8 cellular contexts compared by ENCODE assay signal in the genomic region with DNA sequence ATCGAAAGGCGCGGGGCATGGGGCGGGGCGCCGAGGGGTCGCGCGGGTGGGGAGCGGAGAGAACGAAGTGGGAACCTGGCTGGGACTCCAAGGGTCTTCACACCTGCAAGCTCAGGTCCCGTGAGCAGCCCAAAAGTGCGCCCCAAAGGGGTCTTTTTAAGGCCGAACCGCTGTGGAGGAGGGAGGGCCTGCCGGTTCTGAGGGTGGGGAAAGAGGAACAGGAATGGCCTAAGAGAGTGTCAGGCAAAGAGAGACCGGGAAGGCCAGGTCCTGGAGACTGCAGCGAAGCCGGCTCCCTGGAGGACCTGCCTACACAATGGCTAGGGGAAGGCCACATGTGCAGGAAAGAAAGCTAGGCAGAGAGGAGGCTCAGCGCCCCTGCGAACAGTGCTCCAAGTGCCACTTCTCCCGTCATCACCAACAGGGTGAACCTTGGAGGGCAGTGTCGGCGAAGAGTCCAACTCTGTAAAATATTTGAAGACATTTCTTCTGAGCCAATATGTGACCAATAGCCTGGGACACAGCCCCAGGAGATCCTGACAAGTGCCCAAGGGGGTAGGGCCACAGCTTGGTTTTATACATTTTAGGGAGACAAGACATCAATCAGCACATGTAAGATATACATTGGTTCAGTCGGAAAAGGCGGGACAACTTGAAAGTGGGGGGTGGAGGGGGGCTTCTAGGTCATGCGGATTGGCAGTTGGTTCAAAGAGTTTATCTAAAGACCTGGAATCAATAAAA. TPM values are rescaled to one million over a fixed set of nuclear protein-coding genes. Genes with fewer than 3 reads are reported as not detected.
DNase-seq lines count a peak whose midpoint lies in the region; ATAC-seq, FAIRE-seq and TF ChIP-seq lines count a peak whose summit lies in the region.

No MANE protein-coding gene starts in this region.

- 15 to 17% methylated on average over 27 of the region's 27 CpGs for WGBS in pancreas, 2 donors

- no peak for TF ChIP-seq CTCF in 22Rv1 (IDR thresholded peaks at IDR 0.05)
- no peak for TF ChIP-seq CTCF in VCaP (conservative IDR thresholded peaks at IDR 0.05)
- TF ChIP-seq CTCF in pancreas (IDR thresholded peaks at IDR 0.05): no peak

- peaks cover 13 to 32% (median 19%) of the 10 kb centered on the region in 3 donors for H3K4me1 ChIP-seq in pancreas

- peak overlapping the region; percentile 21 to 89 (median 52) for H3K4me3 ChIP-seq in pancreas

- no peaks in the 10 kb centered on the region for H3K36me3 ChIP-seq in pancreas

- H3K27ac ChIP-seq in 22Rv1: peak overlapping the region; percentile 85
- peak overlapping the region; percentile 95 for H3K27ac ChIP-seq in VCaP
- peak overlapping the region in 3 of 4 donors; percentile 36 to 96 (median 95) for H3K27ac ChIP-seq in pancreas

- no peaks in the 10 kb centered on the region for H3K9me3 ChIP-seq in pancreas

- DNase-seq in Right ventricle myocardium superior: no peak
- peak in 1 of 6 donors; percentile 59 for DNase-seq in pancreas
- DNase-seq in stimulated activated CD4-positive, alpha-beta T cell treated with anti-CD3 and anti-CD28 coated beads, Interleukin-4, amount 100 ng/mL, for 24 hours: no peak

- FAIRE-seq in pancreas (lab: Jason Lieb, UNC): no peak

- no peaks in the 10 kb centered on the region for H3K27me3 ChIP-seq in pancreas

- peak; percentile 0 for ATAC-seq in GM19351 (IDR thresholded peaks at IDR 0.05; ENCODE audit: unreplicated experiment)
- ATAC-seq in Right ventricle myocardium superior (ENCODE audit: poor library complexity): peak; percentile 3
- ATAC-seq in pancreas: peak in 3 of 4 donors; percentile 23 to 36 (median 25)
- no peak for ATAC-seq in GM19328 (IDR thresholded peaks at IDR 0.05; ENCODE audit: unreplicated experiment)
- ATAC-seq in HG03095 (IDR thresholded peaks at IDR 0.05; ENCODE audit: unreplicated experiment): no peak

- intact Hi-C loops in Right ventricle myocardium superior (cut with DNase I) (no loop called here), pancreas (cut with DNase I) (no loop called here)

RNA-seq across cellular contexts. Expression of a gene that starts 0.7 kb away (rescaled TPM):
- total RNA-seq in Right ventricle myocardium superior (29.7 TPM), pancreas (10 to 100 TPM; 24.3 to 41.5 (median 34.7) TPM)
- polyA plus RNA-seq in pancreas: 10 to 100 TPM; 26.7 to 28.7 TPM

RNA-seq across cellular contexts. Expression of a gene that starts 8.2 kb away (rescaled TPM):
- total RNA-seq in Right ventricle myocardium superior (not detected), pancreas (under 1 TPM in 2 of 6 donors, not detected in 4; 0.08 to 0.09 TPM)
- under 1 TPM; 0.27 to 0.31 TPM for polyA plus RNA-seq in pancreas

RNA-seq across cellular contexts. Expression of a gene that starts 21.5 kb away (rescaled TPM):
- total RNA-seq in Right ventricle myocardium superior (6.7 TPM), pancreas (1 to 10 TPM; 5.4 to 7.3 (median 6.2) TPM)
- polyA plus RNA-seq in pancreas: 10 to 100 TPM; 13.3 to 14.6 TPM

RNA-seq across cellular contexts. Expression of a gene that starts 27.2 kb away (rescaled TPM):
- not detected for total RNA-seq in Right ventricle myocardium superior
- not detected for total RNA-seq in pancreas
- not detected for polyA plus RNA-seq in pancreas

RNA-seq across cellular contexts. Expression of a gene that starts 55.6 kb away (rescaled TPM):
- 26.6 TPM for total RNA-seq in Right ventricle myocardium superior
- total RNA-seq in pancreas: 10 to 100 TPM; 35.0 to 42.7 (median 35.9) TPM
- 10 to 100 TPM; 29.3 to 43.9 TPM for polyA plus RNA-seq in pancreas

Comparison
In these comparisons a context has a peak if more than half of its experiments do, and no peak if none do; other contexts are left out.
1. ATAC-seq: peak in GM19351 (single experiment), Right ventricle myocardium superior (single experiment) and pancreas (3 of 4); none in GM19328 (single experiment) and HG03095 (single experiment).
2. Peak in every context shown above with its lines, with median percentiles within 50 percentile points of each other: H3K27ac ChIP-seq.